Comparison of ENCODE assay signal across 7 cellular contexts in genomic region chr2:203909192-203909945, GRCh38. TPM values are rescaled to one million over a fixed set of nuclear protein-coding genes. Genes with fewer than 3 reads are reported as not detected.
DNase-seq lines count a peak whose midpoint lies in the region; ATAC-seq and TF ChIP-seq lines count a peak whose summit lies in the region.

No MANE protein-coding gene starts in this region.

- no peaks in the 10 kb centered on the region for H3K36me3 Mint-ChIP-seq in endothelial cell (ENCODE audit: low read depth, unreplicated experiment)

- no peak overlapping the region for H3K4me3 ChIP-seq in mucosa of stomach (ENCODE audit: low read length)

- no peaks in the 10 kb centered on the region for H3K27me3 ChIP-seq in mucosa of stomach (ENCODE audit: control insufficient read depth, insufficient read depth, low read length)

- DNase-seq in EH (ENCODE audit: low read depth) (peak; percentile 72), HuH-7 (ENCODE audit: low spot score) (peak; percentile 47), endothelial cell (ENCODE audit: low spot score) (peak; percentile 46), islet precursor cell (no peak)

- no peaks in the 10 kb centered on the region for H3K9me3 Mint-ChIP-seq in endothelial cell (ENCODE audit: unreplicated experiment)

- peak overlapping the region; percentile 11 for H3K9ac ChIP-seq in mucosa of stomach (ENCODE audit: low read length)

- no peaks in the 10 kb centered on the region for H3K36me3 ChIP-seq in mucosa of stomach (ENCODE audit: control insufficient read depth, insufficient read depth, low read length)

- H3K27me3 Mint-ChIP-seq in endothelial cell (ENCODE audit: unreplicated experiment) = peaks cover 1% of the 10 kb centered on the region

- no peaks in the 10 kb centered on the region for H3K9me3 ChIP-seq in mucosa of stomach (ENCODE audit: control insufficient read depth, low read length)

- H3K4me1 ChIP-seq in mucosa of stomach (ENCODE audit: control insufficient read depth, insufficient read depth, low read length) = peaks cover 17% of the 10 kb centered on the region

- peak overlapping the region; percentile 19 for H3K27ac Mint-ChIP-seq in endothelial cell (ENCODE audit: unreplicated experiment)

- peak; percentile 51 for TF ChIP-seq CTCF in endothelial cell (IDR thresholded peaks at IDR 0.05; ENCODE audit: unreplicated experiment)

- H3K4me3 Mint-ChIP-seq in endothelial cell (ENCODE audit: unreplicated experiment) = no peak overlapping the region

- H3K4me1 Mint-ChIP-seq in endothelial cell (ENCODE audit: unreplicated experiment) = peaks cover 8% of the 10 kb centered on the region

- ATAC-seq in SK-N-SH treated with all-trans-retinoic acid at 6 μM for 48 hours (peak; percentile 94), HG03039 (IDR thresholded peaks at IDR 0.05; ENCODE audit: unreplicated experiment) (no peak)

TF ChIP-seq in SK-N-SH treated with all-trans-retinoic acid at 6 μM for 48 hours, 23 proteins besides CTCF, POLR2A, EP300 and RAD21:
- TF ChIP-seq PATZ1 (CRISPR knock-in tag; IDR thresholded peaks at IDR 0.05; ENCODE audit: borderline replicate concordance) = no peak
- TF ChIP-seq TCF4 (CRISPR knock-in tag; IDR thresholded peaks at IDR 0.05; ENCODE audit: borderline replicate concordance) = no peak
- no peak for TF ChIP-seq ISL1 (CRISPR knock-in tag; IDR thresholded peaks at IDR 0.05)
- no peak for TF ChIP-seq ZFP30 (CRISPR knock-in tag; IDR thresholded peaks at IDR 0.05)
- no peak for TF ChIP-seq ZNF70 (CRISPR knock-in tag; IDR thresholded peaks at IDR 0.05)
- TF ChIP-seq TSHZ2 (CRISPR knock-in tag; IDR thresholded peaks at IDR 0.05) = no peak
- no peak for TF ChIP-seq CREB5 (CRISPR knock-in tag; IDR thresholded peaks at IDR 0.05; ENCODE audit: low read depth)
- no peak for TF ChIP-seq CSDC2 (CRISPR knock-in tag; IDR thresholded peaks at IDR 0.05)
- TF ChIP-seq TOX (CRISPR knock-in tag; IDR thresholded peaks at IDR 0.05; ENCODE audit: borderline replicate concordance) = no peak
- no peak for TF ChIP-seq ESRRG (CRISPR knock-in tag; IDR thresholded peaks at IDR 0.05)
- no peak for TF ChIP-seq ZFP3 (CRISPR knock-in tag; IDR thresholded peaks at IDR 0.05)
- no peak for TF ChIP-seq CSRNP3 (CRISPR knock-in tag; IDR thresholded peaks at IDR 0.05)
- TF ChIP-seq PPARA (CRISPR knock-in tag; IDR thresholded peaks at IDR 0.05; ENCODE audit: borderline replicate concordance) = no peak
- TF ChIP-seq SNAI2 (CRISPR knock-in tag; IDR thresholded peaks at IDR 0.05) = no peak
- TF ChIP-seq ARNTL (CRISPR knock-in tag; IDR thresholded peaks at IDR 0.05; ENCODE audit: borderline replicate concordance, low read depth) = no peak
- TF ChIP-seq ZC3H10 (CRISPR knock-in tag; IDR thresholded peaks at IDR 0.05) = no peak
- TF ChIP-seq RARB (CRISPR knock-in tag; IDR thresholded peaks at IDR 0.05) = no peak
- no peak for TF ChIP-seq POU6F1 (CRISPR knock-in tag; IDR thresholded peaks at IDR 0.05; ENCODE audit: borderline replicate concordance, low read depth)

RNA-seq across cellular contexts. Expression of gene ICOS, which starts 27.2 kb away (rescaled TPM):
- total RNA-seq in endothelial cell (ENCODE audit: unreplicated experiment) = not detected

RNA-seq across cellular contexts. Expression of gene CTLA4, which starts 41.8 kb away (rescaled TPM):
- not detected for total RNA-seq in endothelial cell (ENCODE audit: unreplicated experiment)
